ENCODE assay signal across 13 cellular contexts in the genomic region with DNA sequence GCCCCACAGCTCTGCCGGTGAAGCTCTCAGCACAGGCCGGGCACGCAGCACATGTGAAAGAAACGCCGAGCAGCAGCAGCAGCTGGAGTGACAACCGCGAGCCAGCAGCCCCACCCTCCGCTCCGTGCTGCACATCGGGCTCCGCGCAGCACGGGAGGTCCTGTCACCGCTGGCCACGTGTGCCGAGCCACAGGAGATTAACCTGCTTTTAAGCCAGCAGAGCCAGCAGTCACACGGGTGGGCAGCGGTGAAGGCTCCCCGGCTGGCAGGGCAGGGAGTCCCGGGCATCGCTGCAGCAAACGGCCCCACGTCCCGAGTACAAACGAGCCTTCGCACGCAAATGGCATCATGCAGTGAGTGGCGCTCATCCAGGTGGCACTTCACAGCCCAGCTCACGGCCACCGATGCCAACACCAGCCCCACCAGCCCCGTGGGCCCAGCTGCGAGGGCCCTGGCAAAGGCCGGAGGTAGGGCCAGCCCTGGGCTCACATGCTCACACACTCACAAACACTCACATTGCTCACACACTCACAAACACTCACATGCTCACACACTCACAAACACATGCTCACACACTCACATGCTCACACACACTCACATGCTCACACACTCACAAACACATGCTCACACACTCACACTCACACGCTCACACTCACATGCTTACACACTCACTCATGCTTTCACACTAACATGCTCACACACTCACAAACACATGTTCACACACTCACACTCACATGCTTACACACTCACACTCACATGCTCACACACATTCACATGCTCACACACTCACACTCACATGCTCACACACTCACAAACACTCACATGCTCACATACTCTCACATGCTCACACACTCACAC. TPM values are rescaled to one million over a fixed set of nuclear protein-coding genes. Genes with fewer than 3 reads are reported as not detected.
A peak's percentile ranks its signal among the peaks of the same experiment; 100 is the strongest.
DNase-seq lines count a peak whose midpoint lies in the region; ATAC-seq and TF ChIP-seq lines count a peak whose summit lies in the region.
"Had no signal": no experiment of that assay in that cellular context is flagged by ENCODE, and none has a peak within 500 bp of the region (broad histone marks: within the 10 kb centered on the region; RNA-seq: fewer than 3 reads in every experiment).

No MANE protein-coding gene starts in this region.

- no peaks in the 10 kb centered on the region for H3K36me3 ChIP-seq in BE2C
- H3K36me3 ChIP-seq: ovary, vagina had no signal

- no peaks in the 10 kb centered on the region for H3K9me3 ChIP-seq in BE2C
- H3K9me3 ChIP-seq: ovary, vagina had no signal

- peak; percentile 3 for ATAC-seq in esophagus mucosa
- no peak for ATAC-seq in GM21723 (IDR thresholded peaks at IDR 0.05; ENCODE audit: unreplicated experiment)
- ATAC-seq in GM21717 (IDR thresholded peaks at IDR 0.05; ENCODE audit: unreplicated experiment), result no peak
- ATAC-seq in HG03378 (IDR thresholded peaks at IDR 0.05; ENCODE audit: unreplicated experiment), result no peak
- ATAC-seq: activated CD8-positive, alpha-beta T cell treated with anti-CD3 and anti-CD28 coated beads, Interleukin-2, amount 10 ng/mL, durations not matched to agents 7 days and 5 days; activated T-cell treated with anti-CD3 and anti-CD28 coated beads, Interleukin-2, amount 50 U/mL, for 4 hours; naive thymus-derived CD4-positive, alpha-beta T cell had no signal

- peaks cover 8% of the 10 kb centered on the region for H3K4me1 ChIP-seq in BE2C

- TF ChIP-seq CTCF in BE2C (IDR thresholded peaks at IDR 0.05; ENCODE audit: low read depth, low read length), result no peak

- DNase-seq in BE2C, result peak; percentile 50
- peak; percentile 67 for DNase-seq in DMS53 treated with DMSO at 0.1 percent for 48 hours (lab: John Stamatoyannopoulos, UW; ENCODE audit: unreplicated experiment)
- peak; percentile 0 for DNase-seq in NCI-H2227 treated with DMSO at 0.1 percent for 48 hours (lab: John Stamatoyannopoulos, UW)
- DNase-seq: activated CD8-positive, alpha-beta T cell treated with anti-CD3 and anti-CD28 coated beads, Interleukin-2, amount 10 ng/mL, durations not matched to agents 7 days and 5 days; activated T-cell treated with anti-CD3 and anti-CD28 coated beads, Interleukin-2, amount 50 U/mL, for 4 hours; naive thymus-derived CD4-positive, alpha-beta T cell; ovary had no signal

- no peak overlapping the region for H3K4me3 ChIP-seq in BE2C (ENCODE audit: low read depth, low read length)
- H3K4me3 ChIP-seq: ovary, vagina had no signal

- no peaks in the 10 kb centered on the region for H3K27me3 ChIP-seq in BE2C
- H3K27me3 ChIP-seq: ovary, vagina had no signal

RNA-seq across cellular contexts. Expression of a gene that starts 11.1 kb away (rescaled TPM):
- not detected for polyA plus RNA-seq in BE2C (2012; ENCODE audit: insufficient read depth, insufficient read length, low read depth)
- total RNA-seq in esophagus mucosa, result not detected
- total RNA-seq: activated CD8-positive, alpha-beta T cell treated with anti-CD3 and anti-CD28 coated beads, Interleukin-2, amount 10 ng/mL, durations not matched to agents 7 days and 5 days; H4; vagina had no signal
- polyA plus RNA-seq: naive thymus-derived CD4-positive, alpha-beta T cell had no signal

RNA-seq across cellular contexts. Expression of a gene that starts 34.5 kb away (rescaled TPM):
- polyA plus RNA-seq in BE2C (2012; ENCODE audit: insufficient read depth, insufficient read length, low read depth), result 131 TPM
- 1.2 TPM for total RNA-seq in esophagus mucosa

RNA-seq across cellular contexts. Expression of a gene that starts 47.2 kb away (rescaled TPM):
- 65.1 TPM for polyA plus RNA-seq in BE2C (2012; ENCODE audit: insufficient read depth, insufficient read length, low read depth)
- 3.0 TPM for total RNA-seq in esophagus mucosa

Comparison
In these comparisons a context has a peak if more than half of its experiments do, and no peak if none do; other contexts are left out.
1. DNase-seq: peak in every context shown above with its lines; median percentile 67 in DMS53 treated with DMSO at 0.1 percent for 48 hours; 50 in BE2C; 0 in NCI-H2227 treated with DMSO at 0.1 percent for 48 hours.